In the genomic region with DNA sequence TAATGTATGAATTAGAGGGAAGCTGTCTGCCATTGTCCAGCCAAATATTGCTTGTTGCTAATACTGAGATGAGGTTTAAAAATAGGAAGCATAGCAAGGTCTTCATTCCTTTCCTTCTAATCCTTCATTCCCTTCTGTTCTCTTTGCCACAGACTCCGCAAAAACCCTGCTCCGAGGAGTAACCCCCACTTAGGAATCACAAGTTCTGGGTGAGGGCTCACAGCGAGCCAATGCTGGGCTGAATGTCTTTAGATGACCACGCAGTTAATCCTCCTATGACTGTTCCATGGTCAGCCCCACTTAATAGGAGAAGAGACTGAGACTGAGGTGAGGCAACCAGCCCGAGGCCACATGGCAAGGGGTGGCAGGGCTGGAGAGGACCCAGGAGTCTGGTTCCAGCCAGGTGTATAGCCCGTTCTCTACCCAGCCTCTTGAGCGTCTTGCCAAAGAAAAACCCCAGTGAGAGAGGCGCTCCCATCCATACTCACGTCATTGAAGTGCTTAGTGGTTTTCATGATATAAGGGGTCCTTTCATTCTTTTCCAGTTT, we compare ENCODE assay signal across 18 cellular contexts. TPM values are rescaled to one million over a fixed set of nuclear protein-coding genes. Genes with fewer than 3 reads are reported as not detected.
A peak's percentile ranks its signal among the peaks of the same experiment; 100 is the strongest.
DNase-seq lines count a peak whose midpoint lies in the region; ATAC-seq and TF ChIP-seq lines count a peak whose summit lies in the region.
"Had no signal": no experiment of that assay in that cellular context is flagged by ENCODE, and none has a peak within 500 bp of the region (broad histone marks: within the 10 kb centered on the region; RNA-seq: fewer than 3 reads in every experiment).

No MANE protein-coding gene starts in this region.

- H3K4me2 ChIP-seq in mammary epithelial cell (ENCODE audit: insufficient read depth, low read depth, low read length) (no peak overlapping the region), mesenchymal stem cell (ENCODE audit: low read length, poor library complexity, severe bottlenecking) (no peak overlapping the region)
- H3K4me2 ChIP-seq: neural progenitor cell had no signal

- intact Hi-C loops in Calu3 (cut with micrococcal nuclease; ENCODE audit: unreplicated experiment) (no loop called here), mammary epithelial cell (cut with micrococcal nuclease) (no loop called here), spleen (cut with DNase I; ENCODE audit: low total_unique reads) (no loop called here)

- TF ChIP-seq CTCF in Calu3 (IDR thresholded peaks at IDR 0.05; ENCODE audit: unreplicated experiment) (no peak), mammary epithelial cell (conservative IDR thresholded peaks at IDR 0.05 in 1 of 2, IDR thresholded peaks at IDR 0.05 in 1 of 2; ENCODE audit: extremely low read depth in 1 of 2, insufficient read depth in 1 of 2, low read depth in 1 of 2, low read length in 2 of 2) (no peak), spleen (IDR thresholded peaks at IDR 0.05 in 8 of 11, conservative IDR thresholded peaks at IDR 0.05 in 3 of 11) (no peak)

- CTCF ChIA-PET in Calu3 (lab: Charles Lee) (interaction anchor here (0.6 to 2.4 kb wide), 3 partner anchors 10 to 1911 kb away, joined by 3 to 9 read pairs (median 8); no protein-coding TSS in a partner anchor), mammary epithelial cell (lab: Charles Lee; ENCODE audit: low non-redundant PET) (no interaction called here)

- H3K9me3 Mint-ChIP-seq in Calu3 (ENCODE audit: low read depth, unreplicated experiment) = no peaks in the 10 kb centered on the region
- H3K9me3 Mint-ChIP-seq: activated naive CD4-positive, alpha-beta T cell treated with anti-CD3 and anti-CD28 coated beads for 36 hours; activated T-cell treated with anti-CD3 and anti-CD28 coated beads, Interleukin-2, amount 50 U/mL, for 24 hours; CD4-positive, CD25-positive, alpha-beta regulatory T cell; neural progenitor cell had no signal

- H3K27me3 ChIP-seq in mammary epithelial cell (ENCODE audit: insufficient read depth, low read length) = no peaks in the 10 kb centered on the region
- H3K27me3 ChIP-seq in mesenchymal stem cell (ENCODE audit: control insufficient read depth in 1 of 2, insufficient read depth in 1 of 2, low read length in 2 of 2) = no peaks in the 10 kb centered on the region
- peaks cover 0 to 1% (median 0%) of the 10 kb centered on the region in 7 donors for H3K27me3 ChIP-seq in spleen (replicated peaks in 1 of 7)
- H3K27me3 ChIP-seq: ascending aorta, neural progenitor cell had no signal

- H3K79me2 ChIP-seq in mammary epithelial cell (ENCODE audit: insufficient read depth, low read length) = no peaks in the 10 kb centered on the region

- BruUV-seq in Calu3 (replicated peaks; lab: Mats Ljungman, UMichigan) (no TSS peak), mammary epithelial cell (replicated peaks; lab: Mats Ljungman, UMichigan) (no TSS peak)

- H2AFZ ChIP-seq in mammary epithelial cell (ENCODE audit: low read depth, low read length) (peak overlapping the region; percentile 58), mesenchymal stem cell (ENCODE audit: low read depth, low read length) (no peak overlapping the region)
- H2AFZ ChIP-seq: neural progenitor cell had no signal

- no peak overlapping the region for H2BK5ac ChIP-seq in mesenchymal stem cell (ENCODE audit: low read depth, low read length, poor library complexity, severe bottlenecking)

- H4K91ac ChIP-seq in mesenchymal stem cell (ENCODE audit: low read length) = peak overlapping the region; percentile 93

- dilution Hi-C loops in mammary epithelial cell (cut with HindIII; ENCODE audit: low sequenced_read_pairs) = no loop called here

- peak overlapping the region; percentile 82 for H2BK15ac ChIP-seq in mesenchymal stem cell (ENCODE audit: low read depth, poor library complexity, severe bottlenecking)

- peak overlapping the region; percentile 65 for H2AK5ac ChIP-seq in mesenchymal stem cell (ENCODE audit: low read length, severe bottlenecking)

- H3K4me1 Mint-ChIP-seq in Calu3 (ENCODE audit: low read depth, unreplicated experiment) = peaks cover 29% of the 10 kb centered on the region
- H3K4me1 Mint-ChIP-seq: CD4-positive, CD25-positive, alpha-beta regulatory T cell had no signal

- no peak overlapping the region for H3K27ac ChIP-seq in mammary epithelial cell (ENCODE audit: insufficient read depth, low read depth, low read length)
- no peak overlapping the region for H3K27ac ChIP-seq in mesenchymal stem cell (ENCODE audit: low read length, poor library complexity, severe bottlenecking)
- no peak overlapping the region for H3K27ac ChIP-seq in spleen
- H3K27ac ChIP-seq: neural progenitor cell had no signal

- no peak overlapping the region for H3K23ac ChIP-seq in mesenchymal stem cell (ENCODE audit: low read length in 2 of 2)

- H3K79me1 ChIP-seq in mesenchymal stem cell (replicated peaks; ENCODE audit: low read length, poor library complexity, severe bottlenecking) = no peaks in the 10 kb centered on the region

- H3K4me1 ChIP-seq in mammary epithelial cell (ENCODE audit: insufficient read depth, low read length) = peaks cover 24% of the 10 kb centered on the region
- H3K4me1 ChIP-seq in mesenchymal stem cell (ENCODE audit: control insufficient read depth, insufficient read depth, low read depth, low read length) = peaks cover 36% of the 10 kb centered on the region
- peaks cover 7 to 38% (median 17%) of the 10 kb centered on the region in 6 donors for H3K4me1 ChIP-seq in spleen
- H3K4me1 ChIP-seq: neural progenitor cell had no signal

- no peak for ATAC-seq in HG03378 (IDR thresholded peaks at IDR 0.05; ENCODE audit: unreplicated experiment)
- no peak for ATAC-seq in HG02763 (IDR thresholded peaks at IDR 0.05; ENCODE audit: unreplicated experiment)
- ATAC-seq: activated CD8-positive, alpha-beta T cell treated with anti-CD3 and anti-CD28 coated beads, Interleukin-2, amount 10 ng/mL, durations not matched to agents 7 days and 5 days; stimulated activated memory B cell treated with anti-CD40 and anti-IgM and Interleukin-4, amounts not matched to agents 10 μg/mL and 1 μg/mL and 100 μg/mL, for 72 hours; T-helper 17 cell had no signal

- no peak overlapping the region for H3K4me3 ChIP-seq in mammary epithelial cell (replicated peaks in 1 of 3; ENCODE audit: insufficient read depth in 1 of 3, low read depth in 2 of 3, low read length in 3 of 3)
- H3K4me3 ChIP-seq in mesenchymal stem cell (ENCODE audit: insufficient read depth in 1 of 2, low read depth in 1 of 2, low read length in 2 of 2) = no peak overlapping the region
- no peak overlapping the region for H3K4me3 ChIP-seq in spleen
- H3K4me3 ChIP-seq: ascending aorta, neural progenitor cell had no signal

- peak overlapping the region in 1 of 2 experiments; percentile 9 for H3K14ac ChIP-seq in mesenchymal stem cell (ENCODE audit: low read length in 2 of 2)

- H3K36me3 ChIP-seq in mammary epithelial cell (ENCODE audit: insufficient read depth, low read length) (no peaks in the 10 kb centered on the region), mesenchymal stem cell (ENCODE audit: control insufficient read depth in 1 of 2, insufficient read depth in 2 of 2, low read depth in 1 of 2, low read length in 2 of 2) (no peaks in the 10 kb centered on the region), spleen (no peaks in the 10 kb centered on the region)
- H3K36me3 ChIP-seq: ascending aorta, neural progenitor cell had no signal

- peaks cover 10% of the 10 kb centered on the region for H3K36me3 Mint-ChIP-seq in Calu3 (ENCODE audit: insufficient read depth, unreplicated experiment)
- H3K36me3 Mint-ChIP-seq: CD4-positive, CD25-positive, alpha-beta regulatory T cell; neural progenitor cell had no signal

- no peak overlapping the region for H3K9ac ChIP-seq in mammary epithelial cell (ENCODE audit: insufficient read depth, low read length)
- H3K9ac ChIP-seq in mesenchymal stem cell (ENCODE audit: low read length) = no peak overlapping the region
- H3K9ac ChIP-seq: neural progenitor cell had no signal

- H3K9me3 ChIP-seq in mammary epithelial cell (replicated peaks; ENCODE audit: insufficient read depth, low read length) (no peaks in the 10 kb centered on the region), mesenchymal stem cell (ENCODE audit: control insufficient read depth, low read length) (no peaks in the 10 kb centered on the region), spleen (no peaks in the 10 kb centered on the region)
- H3K9me3 ChIP-seq: ascending aorta had no signal

- DNase-seq in Calu3 (no peak), mammary epithelial cell (no peak), mesenchymal stem cell (no peak), spleen (peak; percentile 51)
- DNase-seq in activated CD4-positive, alpha-beta T cell treated with anti-CD3 and anti-CD28 coated beads for 1 hour = no peak
- DNase-seq in activated effector memory CD4-positive, alpha-beta T cell treated with anti-CD3 and anti-CD28 coated beads, Interleukin-2, amount 50 U/mL, for 16 hours = no peak
- DNase-seq: ACHN; activated CD8-positive, alpha-beta T cell treated with anti-CD3 and anti-CD28 coated beads, Interleukin-2, amount 10 ng/mL, durations not matched to agents 7 days and 5 days; activated naive CD4-positive, alpha-beta T cell treated with anti-CD3 and anti-CD28 coated beads for 36 hours; activated T-cell treated with anti-CD3 and anti-CD28 coated beads, Interleukin-2, amount 50 U/mL, for 24 hours; CD4-positive, CD25-positive, alpha-beta regulatory T cell; HCEC 1CT; T-helper 17 cell had no signal

- H3K27ac Mint-ChIP-seq in Calu3 (ENCODE audit: unreplicated experiment) = peak overlapping the region; percentile 60
- H3K27ac Mint-ChIP-seq: activated CD8-positive, alpha-beta T cell treated with anti-CD3 and anti-CD28 coated beads, Interleukin-2, amount 10 ng/mL, durations not matched to agents 7 days and 5 days; activated naive CD4-positive, alpha-beta T cell treated with anti-CD3 and anti-CD28 coated beads for 36 hours; activated T-cell treated with anti-CD3 and anti-CD28 coated beads, Interleukin-2, amount 50 U/mL, for 24 hours; CD4-positive, CD25-positive, alpha-beta regulatory T cell; neural progenitor cell; stimulated activated memory B cell treated with anti-CD40 and anti-IgM and Interleukin-4, amounts not matched to agents 10 μg/mL and 1 μg/mL and 100 μg/mL, for 72 hours; T-helper 17 cell had no signal

- H3K4me3 Mint-ChIP-seq in Calu3 (ENCODE audit: low read depth, unreplicated experiment) = no peak overlapping the region
- H3K4me3 Mint-ChIP-seq: activated CD8-positive, alpha-beta T cell treated with anti-CD3 and anti-CD28 coated beads, Interleukin-2, amount 10 ng/mL, durations not matched to agents 7 days and 5 days; activated naive CD4-positive, alpha-beta T cell treated with anti-CD3 and anti-CD28 coated beads for 36 hours; activated T-cell treated with anti-CD3 and anti-CD28 coated beads, Interleukin-2, amount 50 U/mL, for 24 hours; CD4-positive, CD25-positive, alpha-beta regulatory T cell; stimulated activated memory B cell treated with anti-CD40 and anti-IgM and Interleukin-4, amounts not matched to agents 10 μg/mL and 1 μg/mL and 100 μg/mL, for 72 hours; T-helper 17 cell had no signal

- H2BK120ac ChIP-seq in mesenchymal stem cell (ENCODE audit: low read depth, low read length) = peak overlapping the region; percentile 86

- no peaks in the 10 kb centered on the region for H3K27me3 Mint-ChIP-seq in Calu3 (ENCODE audit: unreplicated experiment)
- H3K27me3 Mint-ChIP-seq: stimulated activated memory B cell treated with anti-CD40 and anti-IgM and Interleukin-4, amounts not matched to agents 10 μg/mL and 1 μg/mL and 100 μg/mL, for 72 hours had no signal

- 100% methylated on average over 8 of the region's 9 CpGs for WGBS in mammary epithelial cell (ENCODE audit: low coverage, missing lambda C conversion rate)
- 95% methylated on average over 9 of the region's 9 CpGs for WGBS in mesenchymal stem cell
- WGBS in spleen, 5 donors = 89 to 94% (median 90%) methylated on average over 9 of the region's 9 CpGs

- in situ Hi-C loops in mammary epithelial cell (cut with MboI; ENCODE audit: low sequenced_read_pairs in 2 of 2) = loop anchor here in 1 of 2 donors (5.0 kb wide), 1 partner anchor 77 kb away; no protein-coding TSS in a partner anchor

- peak overlapping the region; percentile 87 for H4K8ac ChIP-seq in mesenchymal stem cell (ENCODE audit: low read length)

- peak overlapping the region; percentile 80 to 98 for H3K4ac ChIP-seq in mesenchymal stem cell (ENCODE audit: low read depth in 1 of 2, low read length in 2 of 2)

- no peaks in the 10 kb centered on the region for H4K20me1 ChIP-seq in mammary epithelial cell (ENCODE audit: insufficient read depth, low read length)

- H2BK12ac ChIP-seq in mesenchymal stem cell (ENCODE audit: low read length in 2 of 2) = peak overlapping the region; percentile 64 to 96

- peak overlapping the region; percentile 79 to 98 for H3K18ac ChIP-seq in mesenchymal stem cell (ENCODE audit: low read depth in 1 of 2, low read length in 2 of 2)

- no peak for TF ChIP-seq POLR2A in spleen (IDR thresholded peaks at IDR 0.05)

RNA-seq across cellular contexts. Expression of a gene that starts 44.9 kb away (rescaled TPM):
- total RNA-seq in Calu3 (2022) = 327 and 433 TPM in 2 replicates
- 10 to 100 TPM; 22.6 to 74.2 TPM for total RNA-seq in mammary epithelial cell
- 33.6 TPM for polyA plus RNA-seq in mammary epithelial cell
- polyA minus RNA-seq in mammary epithelial cell = 27.1 TPM
- 28.4 TPM for polyA plus RNA-seq in mesenchymal stem cell (2013, experiment 1 of 2)
- 29.4 TPM for polyA plus RNA-seq in mesenchymal stem cell (2013, experiment 2 of 2)
- total RNA-seq in spleen = 100 to 1,000 TPM; 112 to 336 (median 238) TPM
- polyA plus RNA-seq in spleen = 100 to 1,000 TPM; 372 to 381 (median 377) TPM
